ENCODE assay signal across 8 cellular contexts in the genomic region with DNA sequence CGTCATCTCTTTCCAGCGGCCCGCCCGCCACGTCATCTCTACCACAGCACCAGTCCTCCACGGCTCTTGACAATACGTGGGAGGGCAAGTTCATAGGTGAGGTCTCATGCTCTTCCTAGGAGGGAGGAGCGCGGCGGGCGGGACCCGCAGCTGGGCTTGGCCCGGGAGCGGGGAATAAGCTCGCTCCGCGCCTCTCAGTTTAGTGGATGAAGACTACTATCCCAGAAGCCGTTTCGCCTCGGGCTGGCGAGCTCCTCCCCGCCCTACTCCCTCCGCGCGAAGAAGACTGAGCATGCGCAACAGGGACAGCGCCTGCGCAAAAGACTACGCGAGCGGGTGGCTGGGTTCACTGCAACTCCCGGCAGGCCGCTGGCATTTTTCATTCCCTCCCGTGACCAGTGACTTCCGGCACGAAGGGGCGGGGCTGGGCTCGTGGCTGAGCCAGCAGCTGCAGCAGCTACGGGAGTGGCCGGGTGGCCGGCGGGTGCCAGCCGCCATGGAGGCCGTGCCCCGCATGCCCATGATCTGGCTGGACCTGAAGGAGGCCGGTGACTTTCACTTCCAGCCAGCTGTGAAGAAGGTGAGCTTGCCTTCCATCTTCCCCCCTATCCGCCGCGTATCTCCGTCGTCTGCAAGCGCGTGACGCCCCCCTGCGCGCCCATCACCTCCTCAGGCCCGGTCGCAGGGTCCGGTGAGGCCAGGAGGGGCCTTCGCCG. TPM values are rescaled to one million over a fixed set of nuclear protein-coding genes. Genes with fewer than 3 reads are reported as not detected.
DNase-seq lines count a peak whose midpoint lies in the region; ATAC-seq and TF ChIP-seq lines count a peak whose summit lies in the region.

A gene with protein sequence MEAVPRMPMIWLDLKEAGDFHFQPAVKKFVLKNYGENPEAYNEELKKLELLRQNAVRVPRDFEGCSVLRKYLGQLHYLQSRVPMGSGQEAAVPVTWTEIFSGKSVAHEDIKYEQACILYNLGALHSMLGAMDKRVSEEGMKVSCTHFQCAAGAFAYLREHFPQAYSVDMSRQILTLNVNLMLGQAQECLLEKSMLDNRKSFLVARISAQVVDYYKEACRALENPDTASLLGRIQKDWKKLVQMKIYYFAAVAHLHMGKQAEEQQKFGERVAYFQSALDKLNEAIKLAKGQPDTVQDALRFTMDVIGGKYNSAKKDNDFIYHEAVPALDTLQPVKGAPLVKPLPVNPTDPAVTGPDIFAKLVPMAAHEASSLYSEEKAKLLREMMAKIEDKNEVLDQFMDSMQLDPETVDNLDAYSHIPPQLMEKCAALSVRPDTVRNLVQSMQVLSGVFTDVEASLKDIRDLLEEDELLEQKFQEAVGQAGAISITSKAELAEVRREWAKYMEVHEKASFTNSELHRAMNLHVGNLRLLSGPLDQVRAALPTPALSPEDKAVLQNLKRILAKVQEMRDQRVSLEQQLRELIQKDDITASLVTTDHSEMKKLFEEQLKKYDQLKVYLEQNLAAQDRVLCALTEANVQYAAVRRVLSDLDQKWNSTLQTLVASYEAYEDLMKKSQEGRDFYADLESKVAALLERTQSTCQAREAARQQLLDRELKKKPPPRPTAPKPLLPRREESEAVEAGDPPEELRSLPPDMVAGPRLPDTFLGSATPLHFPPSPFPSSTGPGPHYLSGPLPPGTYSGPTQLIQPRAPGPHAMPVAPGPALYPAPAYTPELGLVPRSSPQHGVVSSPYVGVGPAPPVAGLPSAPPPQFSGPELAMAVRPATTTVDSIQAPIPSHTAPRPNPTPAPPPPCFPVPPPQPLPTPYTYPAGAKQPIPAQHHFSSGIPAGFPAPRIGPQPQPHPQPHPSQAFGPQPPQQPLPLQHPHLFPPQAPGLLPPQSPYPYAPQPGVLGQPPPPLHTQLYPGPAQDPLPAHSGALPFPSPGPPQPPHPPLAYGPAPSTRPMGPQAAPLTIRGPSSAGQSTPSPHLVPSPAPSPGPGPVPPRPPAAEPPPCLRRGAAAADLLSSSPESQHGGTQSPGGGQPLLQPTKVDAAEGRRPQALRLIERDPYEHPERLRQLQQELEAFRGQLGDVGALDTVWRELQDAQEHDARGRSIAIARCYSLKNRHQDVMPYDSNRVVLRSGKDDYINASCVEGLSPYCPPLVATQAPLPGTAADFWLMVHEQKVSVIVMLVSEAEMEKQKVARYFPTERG (N-terminal part only) (plus strand): TSS at position 421 of the 716 bp plus-strand sequence. CDS start 76 bp downstream, at position 497.

- DNase-seq in GM12864 (ENCODE audit: low read depth): peak; percentile 96
- peak; percentile 94 to 98 (median 96) for DNase-seq in NCI-H1417 (lab: John Stamatoyannopoulos, UW)
- peak; percentile 87 to 93 for DNase-seq in SW 1271 (lab: John Stamatoyannopoulos, UW)
- peak; percentile 96 for DNase-seq in activated naive CD8-positive, alpha-beta T cell treated with anti-CD3 and anti-CD28 coated beads, Interleukin-2, amount 50 U/mL, for 16 hours (ENCODE audit: low read depth, low spot score)
- peak; percentile 93 to 100 (median 98) for DNase-seq in head of caudate nucleus
- DNase-seq in ovary: peak; percentile 99
- peak; percentile 99 for DNase-seq in thyroid gland

- H3K4me1 ChIP-seq in ovary (ENCODE audit: insufficient read depth) (peaks cover 7% of the 10 kb centered on the region), thyroid gland (peaks cover 19 to 40% of the 10 kb centered on the region in 2 donors)

- peak within 1 kb of the TSS; percentile 83 to 86 for H3K27ac ChIP-seq in ovary
- peak within 1 kb of the TSS; percentile 84 to 94 (median 85) for H3K27ac ChIP-seq in thyroid gland

- H3K4me3 ChIP-seq in GM12864 (ENCODE audit: low read depth, low read length): peak within 1 kb of the TSS; percentile 83
- H3K4me3 ChIP-seq in ovary: peak within 1 kb of the TSS; percentile 99
- H3K4me3 ChIP-seq in thyroid gland (replicated peaks in 1 of 3): peak within 1 kb of the TSS; percentile 84 to 98 (median 92)

- WGBS in ovary, 3 donors: 0 to 1% (median 0%) methylated on average over 46 to 61 of the region's 61 CpGs
- 0 to 1% methylated on average over 19 to 20 of the region's 61 CpGs for WGBS in thyroid gland, 2 donors

- TF ChIP-seq POLR2A in ovary (IDR thresholded peaks at IDR 0.05): peak; percentile 94
- TF ChIP-seq POLR2A in thyroid gland (IDR thresholded peaks at IDR 0.05): peak; percentile 89 to 90

- TF ChIP-seq EP300 in ovary (IDR thresholded peaks at IDR 0.05): peak; percentile 29

- TF ChIP-seq CTCF in GM12864 (IDR thresholded peaks at IDR 0.05; ENCODE audit: low read depth, low read length, missing control alignments) (no peak), ovary (IDR thresholded peaks at IDR 0.05) (peak in 2 of 3 donors; percentile 15 to 38), thyroid gland (IDR thresholded peaks at IDR 0.05) (peak in 1 of 6 experiments; percentile 4)

- intact Hi-C loops in head of caudate nucleus (cut with DNase I): loop anchor here (5.0 to 10.0 kb wide), 3 partner anchors 96 to 218 kb away; a partner anchor contains a TSS
- intact Hi-C loops in ovary (cut with DNase I): loop anchor here in 1 of 4 donors (10.0 kb wide), 1 partner anchor 684 kb away; no protein-coding TSS in a partner anchor
- intact Hi-C loops in thyroid gland (cut with DNase I): no loop called here

- peak; percentile 81 for ATAC-seq in HG02759 (IDR thresholded peaks at IDR 0.05; ENCODE audit: unreplicated experiment)

- H3K27me3 ChIP-seq in ovary (no peaks in the 10 kb centered on the region), thyroid gland (no peaks in the 10 kb centered on the region)

- H3K9me3 ChIP-seq in ovary: no peaks in the 10 kb centered on the region
- no peaks in the 10 kb centered on the region for H3K9me3 ChIP-seq in thyroid gland

- H3K36me3 ChIP-seq in ovary (no peaks in the 10 kb centered on the region), thyroid gland (peaks cover 0 to 5% of the 10 kb centered on the region in 2 donors)

RNA-seq across cellular contexts. Expression of the gene that starts here (rescaled TPM):
- total RNA-seq in ovary (10 to 100 TPM; 16.4 to 56.9 (median 44.4) TPM), thyroid gland (10 to 100 TPM; 20.2 to 40.1 (median 32.1) TPM)
- polyA plus RNA-seq in ovary: 10 to 100 TPM in 1 of 2 donors, 1 to 10 TPM in 1; 7.3 to 18.3 TPM

Comparison
In these comparisons a context has a peak if more than half of its experiments do, and no peak if none do; other contexts are left out.
1. Peak in every context shown above with its lines: DNase-seq, ATAC-seq, H3K4me3 ChIP-seq and H3K27ac ChIP-seq.